ENCODE assay signal across 7 cellular contexts in genomic region chrX:24080245-24080644, GRCh38. TPM values are rescaled to one million over a fixed set of nuclear protein-coding genes. Genes with fewer than 3 reads are reported as not detected.
DNase-seq lines count a peak whose midpoint lies in the region; ATAC-seq and TF ChIP-seq lines count a peak whose summit lies in the region.
"Not testable (repeated sequence)": the region's sequence is repeated elsewhere in the genome, so short reads cannot be mapped to it uniquely, and the experiment has no call there.

No MANE protein-coding gene starts in this region.

- not testable (repeated sequence) for H3K79me1 ChIP-seq in H9 (ENCODE audit: insufficient read depth, low read depth, low read length, poor library complexity, severe bottlenecking)

- H3K27me3 Mint-ChIP-seq in H9 (ENCODE audit: low read depth); T-helper 1 cell treated with Interleukin-12 subunit alpha and Interleukin-12 subunit beta and Interleukin-4 antibody, amounts not matched to agents 30 μg/mL and 1 μg/mL, for 36 hours (ENCODE audit: low read depth); activated CD8-positive, alpha-beta T cell treated with anti-CD3 and anti-CD28 coated beads, Interleukin-2, amount 10 ng/mL, durations not matched to agents 7 days and 5 days (ENCODE audit: low read depth); activated naive CD8-positive, alpha-beta T cell; nephron progenitor cell (ENCODE audit: low read depth, poor library complexity): not testable (repeated sequence)

- H2BK15ac ChIP-seq in H9 (ENCODE audit: low read depth, low read length), result not testable (repeated sequence)

- H3K4me1 Mint-ChIP-seq in H9, nephron progenitor cell: not testable (repeated sequence)
- peaks cover 10% of the 10 kb centered on the region for H3K4me1 Mint-ChIP-seq in T-helper 1 cell treated with Interleukin-12 subunit alpha and Interleukin-12 subunit beta and Interleukin-4 antibody, amounts not matched to agents 30 μg/mL and 1 μg/mL, for 36 hours (ENCODE audit: low read depth)
- H3K4me1 Mint-ChIP-seq in activated CD8-positive, alpha-beta T cell treated with anti-CD3 and anti-CD28 coated beads, Interleukin-2, amount 10 ng/mL, durations not matched to agents 7 days and 5 days (ENCODE audit: low read depth), result peaks cover 10% of the 10 kb centered on the region
- H3K4me1 Mint-ChIP-seq in activated naive CD8-positive, alpha-beta T cell (ENCODE audit: low read depth), result peaks cover 15% of the 10 kb centered on the region

- DNase-seq in H9; activated CD8-positive, alpha-beta T cell treated with anti-CD3 and anti-CD28 coated beads, Interleukin-2, amount 10 ng/mL, durations not matched to agents 7 days and 5 days; nephron progenitor cell: not testable (repeated sequence)
- DNase-seq in KBM-7, result peak; percentile 35

- not testable (repeated sequence) for H4K8ac ChIP-seq in H9 (replicated peaks; ENCODE audit: insufficient read length, low read depth, low read length)

- not testable (repeated sequence) for H3K18ac ChIP-seq in H9 (ENCODE audit: insufficient read length, low read depth, low read length)

- H4K20me1 ChIP-seq in H9 (ENCODE audit: control insufficient read depth, insufficient read depth, insufficient read length), result not testable (repeated sequence)

- H3T11ph ChIP-seq in H9 (ENCODE audit: low read length), result not testable (repeated sequence)

- ATAC-seq in GM18498 (IDR thresholded peaks at IDR 0.05; ENCODE audit: unreplicated experiment), result peak; percentile 36
- ATAC-seq in activated CD8-positive, alpha-beta T cell treated with anti-CD3 and anti-CD28 coated beads, Interleukin-2, amount 10 ng/mL, durations not matched to agents 7 days and 5 days, result not testable (repeated sequence)

- TF ChIP-seq CTCF in H9 (conservative IDR thresholded peaks at IDR 0.05); nephron progenitor cell (IDR thresholded peaks at IDR 0.05): not testable (repeated sequence)

- CTCF ChIA-PET in activated CD8-positive, alpha-beta T cell treated with anti-CD3 and anti-CD28 coated beads, Interleukin-2, amount 10 ng/mL, durations not matched to agents 7 days and 5 days (lab: Charles Lee), result interaction anchor here (3.6 kb wide), 1 partner anchor 162 kb away, joined by 12 read pairs; no protein-coding TSS in a partner anchor

- not testable (repeated sequence) for H2AK5ac ChIP-seq in H9 (ENCODE audit: insufficient read length, low read length)

- peak overlapping the region; percentile 1 to 63 (median 38); a peak in 3 of 7 replicates for H3K27ac Mint-ChIP-seq in H9
- peak overlapping the region; percentile 83 for H3K27ac Mint-ChIP-seq in T-helper 1 cell treated with Interleukin-12 subunit alpha and Interleukin-12 subunit beta and Interleukin-4 antibody, amounts not matched to agents 30 μg/mL and 1 μg/mL, for 36 hours
- H3K27ac Mint-ChIP-seq in activated CD8-positive, alpha-beta T cell treated with anti-CD3 and anti-CD28 coated beads, Interleukin-2, amount 10 ng/mL, durations not matched to agents 7 days and 5 days, result peak overlapping the region; percentile 23
- peak overlapping the region; percentile 80 for H3K27ac Mint-ChIP-seq in activated naive CD8-positive, alpha-beta T cell
- peak overlapping the region; percentile 22 for H3K27ac Mint-ChIP-seq in nephron progenitor cell

- not testable (repeated sequence) for H3K9me3 ChIP-seq in H9 (ENCODE audit: control insufficient read depth, low read depth, low read length)

- not testable (repeated sequence) for H3K23me2 ChIP-seq in H9 (ENCODE audit: insufficient read length, low read depth, low read length, poor library complexity, severe bottlenecking)

- not testable (repeated sequence) for H3K9ac ChIP-seq in H9 (ENCODE audit: extremely low read depth, insufficient read length, low read length)

- not testable (repeated sequence) for H3K27ac ChIP-seq in H9 (ENCODE audit: insufficient read length, low read depth, low read length)

- no CpG with 5 or more reads among the region's 8 CpGs for WGBS in H9 (ENCODE audit: extremely low coverage, insufficient read length, low lambda C conversion rate)

- H2BK5ac ChIP-seq in H9 (ENCODE audit: insufficient read length, low read length), result not testable (repeated sequence)

- H3K4me1 ChIP-seq in H9 (ENCODE audit: insufficient read depth, low read length), result not testable (repeated sequence)

- not testable (repeated sequence) for H3K4ac ChIP-seq in H9 (ENCODE audit: low read depth, low read length)

- POLR2A ChIA-PET in activated CD8-positive, alpha-beta T cell treated with anti-CD3 and anti-CD28 coated beads, Interleukin-2, amount 10 ng/mL, durations not matched to agents 7 days and 5 days (lab: Charles Lee), result not testable (repeated sequence)

- H3K4me3 Mint-ChIP-seq in H9; T-helper 1 cell treated with Interleukin-12 subunit alpha and Interleukin-12 subunit beta and Interleukin-4 antibody, amounts not matched to agents 30 μg/mL and 1 μg/mL, for 36 hours; activated CD8-positive, alpha-beta T cell treated with anti-CD3 and anti-CD28 coated beads, Interleukin-2, amount 10 ng/mL, durations not matched to agents 7 days and 5 days; activated naive CD8-positive, alpha-beta T cell; nephron progenitor cell: not testable (repeated sequence)

- not testable (repeated sequence) for H2BK20ac ChIP-seq in H9 (ENCODE audit: low read depth, low read length, poor library complexity, severe bottlenecking)

- H3K9me3 Mint-ChIP-seq in H9; T-helper 1 cell treated with Interleukin-12 subunit alpha and Interleukin-12 subunit beta and Interleukin-4 antibody, amounts not matched to agents 30 μg/mL and 1 μg/mL, for 36 hours; activated CD8-positive, alpha-beta T cell treated with anti-CD3 and anti-CD28 coated beads, Interleukin-2, amount 10 ng/mL, durations not matched to agents 7 days and 5 days (ENCODE audit: insufficient read depth); activated naive CD8-positive, alpha-beta T cell (ENCODE audit: low read depth); nephron progenitor cell: not testable (repeated sequence)

- not testable (repeated sequence) for H4K5ac ChIP-seq in H9 (ENCODE audit: insufficient read length, low read depth, low read length)

- not testable (repeated sequence) for H3K4me2 ChIP-seq in H9 (ENCODE audit: insufficient read depth, insufficient read length, low read length)

- not testable (repeated sequence) for H3K14ac ChIP-seq in H9 (ENCODE audit: insufficient read depth, low read length)

- H3K79me2 ChIP-seq in H9 (ENCODE audit: insufficient read depth, low read length), result not testable (repeated sequence)

- H4K91ac ChIP-seq in H9 (ENCODE audit: insufficient read length, low read depth, low read length), result not testable (repeated sequence)

- not testable (repeated sequence) for H3K23ac ChIP-seq in H9 (ENCODE audit: insufficient read length, low read depth, low read length)

- peaks cover 24 to 36% (median 33%) of the 10 kb centered on the region in 3 experiments for H3K36me3 Mint-ChIP-seq in H9 (ENCODE audit: insufficient read depth in 1 of 3, low read depth in 3 of 3)
- peaks cover 16% of the 10 kb centered on the region for H3K36me3 Mint-ChIP-seq in T-helper 1 cell treated with Interleukin-12 subunit alpha and Interleukin-12 subunit beta and Interleukin-4 antibody, amounts not matched to agents 30 μg/mL and 1 μg/mL, for 36 hours (ENCODE audit: low read depth)
- H3K36me3 Mint-ChIP-seq in activated CD8-positive, alpha-beta T cell treated with anti-CD3 and anti-CD28 coated beads, Interleukin-2, amount 10 ng/mL, durations not matched to agents 7 days and 5 days (ENCODE audit: low read depth), result peaks cover 28% of the 10 kb centered on the region
- H3K36me3 Mint-ChIP-seq in activated naive CD8-positive, alpha-beta T cell, result not testable (repeated sequence)
- H3K36me3 Mint-ChIP-seq in nephron progenitor cell (ENCODE audit: low read depth), result peaks cover 41% of the 10 kb centered on the region

- not testable (repeated sequence) for H3K27me3 ChIP-seq in H9 (ENCODE audit: insufficient read depth, low read length)

- H3K56ac ChIP-seq in H9 (ENCODE audit: insufficient read length, low read depth, low read length), result not testable (repeated sequence)

- in situ Hi-C loops in KBM-7 (cut with MboI; ENCODE audit: low pct_unique_long_range_greater_than_20kb, low sequenced_read_pairs), result not testable (repeated sequence)

- not testable (repeated sequence) for H2BK12ac ChIP-seq in H9 (ENCODE audit: insufficient read length, low read depth, low read length)

- not testable (repeated sequence) for H2BK120ac ChIP-seq in H9 (ENCODE audit: low read depth, low read length, poor library complexity, severe bottlenecking)

- H2AFZ ChIP-seq in H9 (ENCODE audit: low read length), result not testable (repeated sequence)

RNA-seq across cellular contexts. Expression of gene EIF2S3, which starts 25.5 kb away (rescaled TPM):
- total RNA-seq in H9 (2021), result 575 and 598 TPM in 2 replicates
- total RNA-seq in activated CD8-positive, alpha-beta T cell treated with anti-CD3 and anti-CD28 coated beads, Interleukin-2, amount 10 ng/mL, durations not matched to agents 7 days and 5 days, result 100 to 1,000 TPM; 187 to 197 TPM

RNA-seq across cellular contexts. Expression of gene KLHL15, which starts 53.3 kb away (rescaled TPM):
- total RNA-seq in H9 (2021), result 18.7 and 19.0 TPM in 2 replicates
- total RNA-seq in activated CD8-positive, alpha-beta T cell treated with anti-CD3 and anti-CD28 coated beads, Interleukin-2, amount 10 ng/mL, durations not matched to agents 7 days and 5 days, result 10 to 100 TPM; 10.1 to 11.1 TPM

Comparison
In these comparisons a context has a peak if more than half of its experiments do, and no peak if none do; other contexts are left out.
1. H3K27ac Mint-ChIP-seq: peak in every context shown above with its lines; median percentile 83 in T-helper 1 cell treated with Interleukin-12 subunit alpha and Interleukin-12 subunit beta and Interleukin-4 antibody, amounts not matched to agents 30 μg/mL and 1 μg/mL, for 36 hours; 80 in activated naive CD8-positive, alpha-beta T cell; 38 in H9; 23 in activated CD8-positive, alpha-beta T cell treated with anti-CD3 and anti-CD28 coated beads, Interleukin-2, amount 10 ng/mL, durations not matched to agents 7 days and 5 days; 22 in nephron progenitor cell.